Comparison of ENCODE assay signal across 20 cellular contexts in genomic region chr4:6444587-6444986, GRCh38. TPM values are rescaled to one million over a fixed set of nuclear protein-coding genes. Genes with fewer than 3 reads are reported as not detected.
DNase-seq lines count a peak whose midpoint lies in the region; TF ChIP-seq lines count a peak whose summit lies in the region.
"Had no signal": no experiment of that assay in that cellular context is flagged by ENCODE, and none has a peak within 500 bp of the region (broad histone marks: within the 10 kb centered on the region; RNA-seq: fewer than 3 reads in every experiment).

No MANE protein-coding gene starts in this region.

- peaks cover 58% of the 10 kb centered on the region for H3K4me1 Mint-ChIP-seq in brain
- H3K4me1 Mint-ChIP-seq: CD4-positive, alpha-beta memory T cell had no signal

- peaks cover 0 to 4% (median 0%) of the 10 kb centered on the region in 5 experiments for H3K9me3 Mint-ChIP-seq in brain
- H3K9me3 Mint-ChIP-seq: HFFc6 had no signal

- peaks cover 0 to 5% (median 0%) of the 10 kb centered on the region in 4 donors for H3K9me3 ChIP-seq in tibial nerve
- H3K9me3 ChIP-seq: A549, HAP-1 had no signal

- DNase-seq in NCI-H2171 treated with DMSO at 0.1 percent for 48 hours (lab: John Stamatoyannopoulos, UW) = peak; percentile 6
- DNase-seq in NCI-H2171 (lab: John Stamatoyannopoulos, UW) = no peak
- peak; percentile 64 for DNase-seq in G401 (ENCODE audit: low spot score)
- peak; percentile 31 to 82 for DNase-seq in NCI-H524 (lab: John Stamatoyannopoulos, UW)
- no peak for DNase-seq in GM03348 (ENCODE audit: low spot score)
- DNase-seq in tibial nerve (ENCODE audit: low spot score in 2 of 2) = no peak
- DNase-seq in AG08396 (ENCODE audit: low spot score) = no peak
- DNase-seq: 8988T; ACHN; Calu3; CD4-positive, alpha-beta memory T cell; COR-L47; DMS79; EL; GF-D8; GOT3; HFFc6 had no signal

- peaks cover 5% of the 10 kb centered on the region for H3K27me3 Mint-ChIP-seq in brain

- H3K4me3 Mint-ChIP-seq in brain = no peak overlapping the region
- H3K4me3 Mint-ChIP-seq: CD4-positive, alpha-beta memory T cell; HFFc6 had no signal

- no peak overlapping the region for H3K27ac ChIP-seq in tibial nerve
- H3K27ac ChIP-seq: A549 had no signal

- H3K27me3 ChIP-seq in tibial nerve = peaks cover 0 to 4% of the 10 kb centered on the region in 2 donors

- WGBS in tibial nerve, 2 donors = 74 to 81% methylated on average over 6 of the region's 6 CpGs

- TF ChIP-seq CTCF in brain (conservative IDR thresholded peaks at IDR 0.05) (no peak), tibial nerve (IDR thresholded peaks at IDR 0.05) (no peak)

- H3K4me3 ChIP-seq in tibial nerve = no peak overlapping the region
- H3K4me3 ChIP-seq: A549, HAP-1 had no signal

- no peak for TF ChIP-seq EP300 in tibial nerve (IDR thresholded peaks at IDR 0.05)

- TF ChIP-seq POLR2A in tibial nerve (IDR thresholded peaks at IDR 0.05) = no peak

- in situ Hi-C loops in G401 (cut with HindIII; ENCODE audit: low sequenced_read_pairs) = no loop called here

- H3K36me3 Mint-ChIP-seq in brain = no peaks in the 10 kb centered on the region
- H3K36me3 Mint-ChIP-seq: CD4-positive, alpha-beta memory T cell had no signal

- H3K27ac Mint-ChIP-seq in brain = peak overlapping the region in 4 of 5 experiments; percentile 16 to 68 (median 39)
- H3K27ac Mint-ChIP-seq: CD4-positive, alpha-beta memory T cell; HFFc6 had no signal

- H3K4me1 ChIP-seq in tibial nerve = peaks cover 0 to 10% (median 0%) of the 10 kb centered on the region in 4 donors
- H3K4me1 ChIP-seq: A549, HAP-1 had no signal

- no peaks in the 10 kb centered on the region for H3K36me3 ChIP-seq in tibial nerve
- H3K36me3 ChIP-seq: HAP-1 had no signal

RNA-seq across cellular contexts. Expression of gene PPP2R2C, which starts 27.8 kb away (rescaled TPM):
- total RNA-seq in G401 (2014; rRNA removed; shearing (Covaris generic)) = 0.55 and 3.3 TPM in 2 replicates
- polyA plus RNA-seq in brain (ENCODE audit: insufficient read depth, low read depth, low replicate concordance) = 48.1 TPM
- total RNA-seq in tibial nerve = under 1 TPM in 3 of 4 donors, not detected in 1; under 0.01 to 0.66 (median 0.42) TPM
- total RNA-seq: CD4-positive, alpha-beta memory T cell had no signal
- polyA plus RNA-seq: CD4-positive, alpha-beta memory T cell had no signal

Comparison
In these comparisons a context has a peak if more than half of its experiments do, and no peak if none do; other contexts are left out.
1. DNase-seq: peak in NCI-H2171 treated with DMSO at 0.1 percent for 48 hours (single experiment), G401 (single experiment) and NCI-H524 (2 of 2); none in NCI-H2171 (single experiment), GM03348 (single experiment), tibial nerve (0 of 2) and AG08396 (single experiment).